ENCODE assay signal across 17 cellular contexts in the genomic region with DNA sequence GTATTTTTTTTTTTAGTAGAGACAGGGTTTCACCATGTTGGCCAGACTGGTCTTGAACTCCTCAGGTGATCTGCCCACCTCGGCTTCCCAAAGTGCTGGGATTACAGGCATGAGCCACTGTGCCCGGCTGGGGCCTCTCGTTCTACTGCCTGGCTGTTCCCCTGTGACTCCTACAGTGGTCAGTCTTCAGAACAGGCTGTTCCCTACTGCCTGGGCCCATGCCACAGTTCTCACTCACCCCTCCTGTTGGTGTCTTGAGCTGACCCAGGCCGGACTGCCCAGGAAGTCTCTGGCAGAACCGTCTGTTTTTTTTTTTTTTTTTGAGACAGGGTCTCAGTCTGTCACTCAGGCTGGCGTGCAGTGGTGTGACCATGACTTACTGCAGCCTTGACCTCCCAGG. TPM values are rescaled to one million over a fixed set of nuclear protein-coding genes. Genes with fewer than 3 reads are reported as not detected.
A peak's percentile ranks its signal among the peaks of the same experiment; 100 is the strongest.
DNase-seq lines count a peak whose midpoint lies in the region; ATAC-seq and TF ChIP-seq lines count a peak whose summit lies in the region.
"Had no signal": no experiment of that assay in that cellular context is flagged by ENCODE, and none has a peak within 500 bp of the region (broad histone marks: within the 10 kb centered on the region; RNA-seq: fewer than 3 reads in every experiment).

No MANE protein-coding gene starts in this region.

- H3K27ac ChIP-seq in right lobe of liver (peak overlapping the region; percentile 4 to 77 (median 69)), gastrocnemius medialis (peak overlapping the region in 3 of 4 donors; percentile 13 to 71 (median 54))

- ATAC-seq in left ventricle myocardium superior, result peak; percentile 8
- peak in 2 of 4 donors; percentile 4 to 18 for ATAC-seq in right lobe of liver
- peak in 1 of 2 donors; percentile 70 for ATAC-seq in gastrocnemius medialis
- ATAC-seq in HG03457 (IDR thresholded peaks at IDR 0.05; ENCODE audit: unreplicated experiment), result no peak
- no peak for ATAC-seq in GM21619 (IDR thresholded peaks at IDR 0.05; ENCODE audit: unreplicated experiment)
- ATAC-seq: GM12878 had no signal

- H3K4me1 ChIP-seq in right lobe of liver (peaks cover 0 to 43% (median 21%) of the 10 kb centered on the region in 4 donors), gastrocnemius medialis (peaks cover 13 to 16% of the 10 kb centered on the region in 2 donors)

- TF ChIP-seq CTCF in right lobe of liver (IDR thresholded peaks at IDR 0.05), result no peak
- TF ChIP-seq CTCF in gastrocnemius medialis (IDR thresholded peaks at IDR 0.05 in 4 of 5, conservative IDR thresholded peaks at IDR 0.05 in 1 of 5), result no peak

- intact Hi-C loops in left ventricle myocardium superior (cut with micrococcal nuclease) (loop anchor here (10.0 kb wide), 1 partner anchor 99 kb away; a partner anchor contains a TSS), cardiac septum (cut with DNase I) (loop anchor here (2.0 kb wide), 1 partner anchor 99 kb away; a partner anchor contains a TSS), right lobe of liver (cut with DNase I) (no loop called here), gastrocnemius medialis (cut with DNase I; ENCODE audit: low total_unique reads) (no loop called here)

- no peak overlapping the region for H3K4me3 ChIP-seq in right lobe of liver
- no peak overlapping the region for H3K4me3 ChIP-seq in gastrocnemius medialis
- H3K4me3 ChIP-seq: GM12878, HAP-1 had no signal

- H3K27me3 ChIP-seq in right lobe of liver, result no peaks in the 10 kb centered on the region
- H3K27me3 ChIP-seq in gastrocnemius medialis, result no peaks in the 10 kb centered on the region

- no peaks in the 10 kb centered on the region for H3K36me3 ChIP-seq in right lobe of liver
- no peaks in the 10 kb centered on the region for H3K36me3 ChIP-seq in gastrocnemius medialis
- H3K36me3 ChIP-seq: HAP-1 had no signal

- TF ChIP-seq POLR2A in right lobe of liver (IDR thresholded peaks at IDR 0.05), result no peak
- TF ChIP-seq POLR2A in gastrocnemius medialis (IDR thresholded peaks at IDR 0.05), result no peak

- in situ Hi-C loops in gastrocnemius medialis (cut with MboI; ENCODE audit: low sequenced_read_pairs in 4 of 4), result no loop called here

- DNase-seq in left ventricle myocardium superior, result no peak
- DNase-seq in cardiac septum (ENCODE audit: low spot score), result no peak
- peak in 1 of 3 donors; percentile 54 for DNase-seq in right lobe of liver
- DNase-seq in gastrocnemius medialis, result peak; percentile 39 to 45
- no peak for DNase-seq in SW 1271 (lab: John Stamatoyannopoulos, UW)
- no peak for DNase-seq in NK-92 treated with Interleukin-12 subunit alpha and Interleukin-12 subunit beta, amount 100 ng/mL, for 24 hours (lab: John Stamatoyannopoulos, UW)
- DNase-seq: IMR-90, Kasumi-1, NCI-H1417, NCI-H1930, NCI-H2171, NCI-H446 treated with DMSO at 0.1 percent for 48 hours, NCI-H774 had no signal

- H3K9me3 ChIP-seq in right lobe of liver (no peaks in the 10 kb centered on the region), gastrocnemius medialis (no peaks in the 10 kb centered on the region)
- H3K9me3 ChIP-seq: HAP-1 had no signal

- 8% methylated on average over 3 of the region's 6 CpGs for WGBS in right lobe of liver (ENCODE audit: insufficient coverage, low coverage, low lambda C conversion rate, missing lambda C conversion rate)

RNA-seq across cellular contexts. Expression of a gene that starts 3.3 kb away (rescaled TPM):
- total RNA-seq in left ventricle myocardium superior, result 2.6 TPM
- total RNA-seq in cardiac septum, result 2.7 TPM
- 10 to 100 TPM in 1 of 6 experiments, 1 to 10 TPM in 5; 2.2 to 11.0 (median 3.1) TPM for total RNA-seq in right lobe of liver
- 1 to 10 TPM in 2 of 4 donors, under 1 TPM in 2; 0.33 to 1.8 (median 1.1) TPM for total RNA-seq in gastrocnemius medialis

RNA-seq across cellular contexts. Expression of a gene that starts 23.2 kb away (rescaled TPM):
- total RNA-seq in left ventricle myocardium superior (0.07 TPM), cardiac septum (0.05 TPM), right lobe of liver (under 1 TPM in 1 of 6 experiments, not detected in 5; 0.62 TPM), gastrocnemius medialis (under 1 TPM in 2 of 4 donors, not detected in 2; 0.02 to 0.07 TPM)
- total RNA-seq: IMR-90 had no signal

RNA-seq across cellular contexts. Expression of a gene that starts 24.9 kb away (rescaled TPM):
- total RNA-seq in left ventricle myocardium superior (6.6 TPM), cardiac septum (9.6 TPM), right lobe of liver (10 to 100 TPM in 5 of 6 experiments, 1 to 10 TPM in 1; 6.9 to 25.2 (median 14.1) TPM), gastrocnemius medialis (1 to 10 TPM; 4.2 to 9.2 (median 6.8) TPM)

RNA-seq across cellular contexts. Expression of a gene that starts 24.9 kb away (rescaled TPM):
- total RNA-seq in left ventricle myocardium superior (101 TPM), cardiac septum (73.3 TPM), right lobe of liver (100 to 1,000 TPM; 112 to 202 (median 190) TPM), gastrocnemius medialis (10 to 100 TPM; 64.8 to 96.6 (median 80.7) TPM)

Comparison
In these comparisons a context has a peak if more than half of its experiments do, and no peak if none do; other contexts are left out.
1. DNase-seq: peak in gastrocnemius medialis (2 of 2); none in left ventricle myocardium superior (single experiment), cardiac septum (single experiment), SW 1271 (0 of 2) and NK-92 treated with Interleukin-12 subunit alpha and Interleukin-12 subunit beta, amount 100 ng/mL, for 24 hours (single experiment).
2. intact Hi-C loops: an anchor here in left ventricle myocardium superior (10.0 kb wide) and cardiac septum (2.0 kb wide); none called in right lobe of liver and gastrocnemius medialis.